Comparison of ENCODE assay signal across 22 cellular contexts in genomic region chr5:685262-686171, GRCh38. TPM values are rescaled to one million over a fixed set of nuclear protein-coding genes. Genes with fewer than 3 reads are reported as not detected.
DNase-seq lines count a peak whose midpoint lies in the region; ATAC-seq and TF ChIP-seq lines count a peak whose summit lies in the region.
"Had no signal": no experiment of that assay in that cellular context is flagged by ENCODE, and none has a peak within 500 bp of the region (broad histone marks: within the 10 kb centered on the region; RNA-seq: fewer than 3 reads in every experiment).

No MANE protein-coding gene starts in this region.

- TF ChIP-seq CTCF in coronary artery (IDR thresholded peaks at IDR 0.05) (no peak), osteocyte (IDR thresholded peaks at IDR 0.05) (no peak), foreskin fibroblast (IDR thresholded peaks at IDR 0.05; ENCODE audit: low read depth, low read length) (no peak)

- ATAC-seq in left ventricle myocardium superior = no peak
- no peak for ATAC-seq in stimulated activated memory B cell treated with anti-CD40 and anti-IgM and Interleukin-4, amounts not matched to agents 10 μg/mL and 1 μg/mL and 100 μg/mL, for 72 hours
- ATAC-seq: GM12878, WTC11 had no signal

- H3K4me3 Mint-ChIP-seq in osteocyte (ENCODE audit: unreplicated experiment) = no peak overlapping the region
- H3K4me3 Mint-ChIP-seq in stimulated activated memory B cell treated with anti-CD40 and anti-IgM and Interleukin-4, amounts not matched to agents 10 μg/mL and 1 μg/mL and 100 μg/mL, for 72 hours = no peak overlapping the region
- H3K4me3 Mint-ChIP-seq: activated T-helper 1 cell treated with anti-CD3 and anti-CD28 coated beads, Interleukin-12 subunit alpha, Interleukin-12 subunit beta, Interleukin-2, Interleukin-4 antibody, amounts not matched to agents 30 ng/mL and 10 ng/mL and 1 ng/mL, durations not matched to agents 14 hours and 24 hours and 36 hours; CD4-positive, alpha-beta memory T cell; dendritic cell treated with granulocyte-macrophage colony-stimulating factor and Interleukin-4, amounts not matched to agents 40 ng/mL and 50 ng/mL, for 4 days; WTC11 had no signal

- no peak overlapping the region for H3K27ac ChIP-seq in coronary artery
- H3K27ac ChIP-seq: breast epithelium, thoracic aorta had no signal

- H3K27ac Mint-ChIP-seq in osteocyte (ENCODE audit: unreplicated experiment) = no peak overlapping the region
- H3K27ac Mint-ChIP-seq in stimulated activated memory B cell treated with anti-CD40 and anti-IgM and Interleukin-4, amounts not matched to agents 10 μg/mL and 1 μg/mL and 100 μg/mL, for 72 hours = no peak overlapping the region
- H3K27ac Mint-ChIP-seq: activated T-helper 1 cell treated with anti-CD3 and anti-CD28 coated beads, Interleukin-12 subunit alpha, Interleukin-12 subunit beta, Interleukin-2, Interleukin-4 antibody, amounts not matched to agents 30 ng/mL and 10 ng/mL and 1 ng/mL, durations not matched to agents 14 hours and 24 hours and 36 hours; dendritic cell treated with granulocyte-macrophage colony-stimulating factor and Interleukin-4, amounts not matched to agents 40 ng/mL and 50 ng/mL, for 4 days; WTC11 had no signal

- no peaks in the 10 kb centered on the region for H3K9me3 Mint-ChIP-seq in osteocyte (ENCODE audit: unreplicated experiment)
- H3K9me3 Mint-ChIP-seq in stimulated activated memory B cell treated with anti-CD40 and anti-IgM and Interleukin-4, amounts not matched to agents 10 μg/mL and 1 μg/mL and 100 μg/mL, for 72 hours = no peaks in the 10 kb centered on the region
- H3K9me3 Mint-ChIP-seq: activated T-helper 1 cell treated with anti-CD3 and anti-CD28 coated beads, Interleukin-12 subunit alpha, Interleukin-12 subunit beta, Interleukin-2, Interleukin-4 antibody, amounts not matched to agents 30 ng/mL and 10 ng/mL and 1 ng/mL, durations not matched to agents 14 hours and 24 hours and 36 hours; CD4-positive, alpha-beta memory T cell; dendritic cell treated with granulocyte-macrophage colony-stimulating factor and Interleukin-4, amounts not matched to agents 40 ng/mL and 50 ng/mL, for 4 days; WTC11 had no signal

- no peaks in the 10 kb centered on the region for H3K4me1 Mint-ChIP-seq in osteocyte (ENCODE audit: unreplicated experiment)
- no peaks in the 10 kb centered on the region for H3K4me1 Mint-ChIP-seq in stimulated activated memory B cell treated with anti-CD40 and anti-IgM and Interleukin-4, amounts not matched to agents 10 μg/mL and 1 μg/mL and 100 μg/mL, for 72 hours
- H3K4me1 Mint-ChIP-seq: CD4-positive, alpha-beta memory T cell; WTC11 had no signal

- intact Hi-C loops in cardiac septum (cut with DNase I) = loop anchor here (10.0 kb wide), 1 partner anchor 89 kb away; no protein-coding TSS in a partner anchor
- intact Hi-C loops in left ventricle myocardium superior (cut with micrococcal nuclease) = no loop called here

- no peaks in the 10 kb centered on the region for H3K27me3 Mint-ChIP-seq in osteocyte (ENCODE audit: unreplicated experiment)
- peaks cover 42% of the 10 kb centered on the region for H3K27me3 Mint-ChIP-seq in stimulated activated memory B cell treated with anti-CD40 and anti-IgM and Interleukin-4, amounts not matched to agents 10 μg/mL and 1 μg/mL and 100 μg/mL, for 72 hours
- H3K27me3 Mint-ChIP-seq: CD4-positive, alpha-beta memory T cell had no signal

- no peaks in the 10 kb centered on the region for H3K36me3 Mint-ChIP-seq in osteocyte (ENCODE audit: unreplicated experiment)
- no peaks in the 10 kb centered on the region for H3K36me3 Mint-ChIP-seq in stimulated activated memory B cell treated with anti-CD40 and anti-IgM and Interleukin-4, amounts not matched to agents 10 μg/mL and 1 μg/mL and 100 μg/mL, for 72 hours
- H3K36me3 Mint-ChIP-seq: CD4-positive, alpha-beta memory T cell; WTC11 had no signal

- no peak overlapping the region for H3K4me3 ChIP-seq in coronary artery
- H3K4me3 ChIP-seq in foreskin fibroblast (ENCODE audit: low read depth in 1 of 2, low read length in 2 of 2) = no peak overlapping the region
- H3K4me3 ChIP-seq: breast epithelium, GM12878, thoracic aorta had no signal

- DNase-seq in cardiac septum (ENCODE audit: low spot score) (peak; percentile 71), left ventricle myocardium superior (no peak), coronary artery (ENCODE audit: low spot score) (peak; percentile 67), osteocyte (ENCODE audit: extremely low spot score, unreplicated experiment) (peak; percentile 80), SHP77 treated with DMSO at 0.1 percent for 48 hours (lab: John Stamatoyannopoulos, UW) (no peak), foreskin fibroblast (no peak), anterior cingulate cortex (lab: John Stamatoyannopoulos, UW) (no peak)
- DNase-seq: GOT3, hippocampal formation, Karpas-422, NCI-H187 treated with DMSO at 0.1 percent for 48 hours, NCI-H345, OCI-M1, T-helper 2 cell had no signal

RNA-seq across cellular contexts. Expression of gene TPPP, which starts 7.6 kb away (rescaled TPM):
- 7.3 TPM for total RNA-seq in cardiac septum
- 34.8 TPM for total RNA-seq in left ventricle myocardium superior
- total RNA-seq in osteocyte = 0.13 and 0.16 TPM in 2 replicates
- total RNA-seq: activated T-helper 1 cell treated with anti-CD3 and anti-CD28 coated beads, Interleukin-12 subunit alpha, Interleukin-12 subunit beta, Interleukin-2, Interleukin-4 antibody, amounts not matched to agents 30 ng/mL and 10 ng/mL and 1 ng/mL, durations not matched to agents 14 hours and 24 hours and 36 hours had no signal

Comparison
In these comparisons a context has a peak if more than half of its experiments do, and no peak if none do; other contexts are left out.
1. DNase-seq: peak in cardiac septum (single experiment), coronary artery (single experiment) and osteocyte (single experiment); none in left ventricle myocardium superior (single experiment), SHP77 treated with DMSO at 0.1 percent for 48 hours (single experiment), foreskin fibroblast (0 of 2) and anterior cingulate cortex (0 of 58).